In genomic region chr1:174998569-174999215, GRCh38 we compare ENCODE assay signal across 8 cellular contexts. TPM values are rescaled to one million over a fixed set of nuclear protein-coding genes. Genes with fewer than 3 reads are reported as not detected.
A peak's percentile ranks its signal among the peaks of the same experiment; 100 is the strongest.
DNase-seq lines count a peak whose midpoint lies in the region; ATAC-seq and TF ChIP-seq lines count a peak whose summit lies in the region.

No MANE protein-coding gene starts in this region.

- intact Hi-C loops in heart left ventricle (cut with DNase I) = loop anchor here in 5 of 10 donors (5.0 to 10.0 kb wide), 3 partner anchors 226 to 744 kb away; no protein-coding TSS in a partner anchor
- intact Hi-C loops in Right ventricle myocardium inferior (cut with DNase I) = loop anchor here (2.0 to 5.0 kb wide), 3 partner anchors 24 to 1130 kb away; partner anchors contain the start of genes MRPS14 and ZBTB37

- H3K4me1 ChIP-seq in heart left ventricle (peaks cover 0 to 43% (median 14%) of the 10 kb centered on the region in 12 donors), neutrophil (ENCODE audit: control insufficient read depth in 1 of 2, insufficient read depth in 1 of 2, low read depth in 1 of 2, low read length in 1 of 2) (peaks cover 20 to 22% of the 10 kb centered on the region in 2 experiments)

- WGBS in heart left ventricle, 4 donors = 11 to 24% (median 19%) methylated on average over 19 of the region's 19 CpGs

- TF ChIP-seq CTCF in heart left ventricle (IDR thresholded peaks at IDR 0.05) (peak; percentile 54 to 78 (median 72)), foreskin fibroblast (IDR thresholded peaks at IDR 0.05; ENCODE audit: low read depth, low read length) (peak; percentile 61), neutrophil (IDR thresholded peaks at IDR 0.05) (peak; percentile 87)

- H3K27ac ChIP-seq in heart left ventricle (peak overlapping the region; percentile 93 to 99 (median 97)), neutrophil (peak overlapping the region; percentile 97)

- DNase-seq in heart left ventricle (peak in 2 of 5 donors; percentile 19 to 41), Right ventricle myocardium inferior (ENCODE audit: missing footprints) (no peak), HK-2 (ENCODE audit: unreplicated experiment) (peak; percentile 53), NCI-H526 treated with DMSO at 0.1 percent for 48 hours (lab: John Stamatoyannopoulos, UW) (peak; percentile 82), foreskin fibroblast (peak in 1 of 2 donors; percentile 52), retina (no peak)
- peak; percentile 64 for DNase-seq in activated CD8-positive, alpha-beta memory T cell treated with anti-CD3 and anti-CD28 coated beads, Interleukin-2, amount 50 U/mL, for 48 hours

- H3K9me3 ChIP-seq in heart left ventricle = no peaks in the 10 kb centered on the region
- H3K9me3 ChIP-seq in neutrophil = no peaks in the 10 kb centered on the region

- H3K4me3 ChIP-seq in heart left ventricle (peak overlapping the region; percentile 8 to 94 (median 78)), foreskin fibroblast (ENCODE audit: low read depth in 1 of 2, low read length in 2 of 2) (peak overlapping the region; percentile 71 to 80), neutrophil (ENCODE audit: low read depth in 1 of 2, low read length in 1 of 2) (peak overlapping the region; percentile 79)

- peaks cover 0 to 6% (median 0%) of the 10 kb centered on the region in 9 donors for H3K36me3 ChIP-seq in heart left ventricle
- H3K36me3 ChIP-seq in neutrophil = no peaks in the 10 kb centered on the region

- no peak for TF ChIP-seq POLR2A in heart left ventricle (IDR thresholded peaks at IDR 0.05)

- ATAC-seq in heart left ventricle = peak in 1 of 4 donors; percentile 2
- no peak for ATAC-seq in Right ventricle myocardium inferior

- H3K27me3 ChIP-seq in heart left ventricle (no peaks in the 10 kb centered on the region), neutrophil (no peaks in the 10 kb centered on the region)

RNA-seq across cellular contexts. Expression of gene CACYBP, which starts 1.1 kb away (rescaled TPM):
- total RNA-seq in heart left ventricle (10 to 100 TPM; 41.0 to 86.3 (median 54.6) TPM), Right ventricle myocardium inferior (84.2 TPM)
- polyA plus RNA-seq in heart left ventricle = 100 to 1,000 TPM in 1 of 2 donors, 10 to 100 TPM in 1; 30.1 to 170 TPM

RNA-seq across cellular contexts. Expression of gene MRPS14, which starts 24.5 kb away (rescaled TPM):
- 10 to 100 TPM; 15.5 to 27.0 (median 22.7) TPM for total RNA-seq in heart left ventricle
- polyA plus RNA-seq in heart left ventricle = 10 to 100 TPM; 12.4 to 25.0 TPM
- total RNA-seq in Right ventricle myocardium inferior = 29.2 TPM

Comparison
In these comparisons a context has a peak if more than half of its experiments do, and no peak if none do; other contexts are left out.
1. DNase-seq: peak in HK-2 (single experiment), NCI-H526 treated with DMSO at 0.1 percent for 48 hours (single experiment) and activated CD8-positive, alpha-beta memory T cell treated with anti-CD3 and anti-CD28 coated beads, Interleukin-2, amount 50 U/mL, for 48 hours (single experiment); none in Right ventricle myocardium inferior (single experiment) and retina (single experiment).
2. Peak in every context shown above with its lines, with median percentiles within 50 percentile points of each other: H3K4me3 ChIP-seq and CTCF ChIP-seq.